ENCODE assay signal across 24 cellular contexts in genomic region chr16:63978240-63978639, GRCh38.
"Had no signal": no experiment of that assay in that cellular context is flagged by ENCODE, and none has a peak within 500 bp of the region (broad histone marks: within the 10 kb centered on the region; RNA-seq: fewer than 3 reads in every experiment).

No MANE protein-coding gene starts in this region.

- H3K36me3 ChIP-seq: left ventricle myocardium inferior, lower lobe of right lung, pancreas, suprapubic skin, thyroid gland had no signal

- H3K27ac Mint-ChIP-seq: endodermal cell; memory B cell; naive B cell; nephron; progenitor cell of endocrine pancreas; stimulated activated effector memory CD8-positive, alpha-beta T cell treated with anti-CD3 and anti-CD28 coated beads, Interleukin-12 subunit alpha, Interleukin-12 subunit beta, amount 100 ng/mL, for 72 hours; type B pancreatic cell had no signal

- H3K27me3 ChIP-seq: foreskin keratinocyte, pancreas, suprapubic skin, thyroid gland had no signal

- H3K4me3 ChIP-seq: coronary artery, left ventricle myocardium inferior, lower lobe of right lung, pancreas, suprapubic skin, thyroid gland had no signal

- H3K4me3 Mint-ChIP-seq: endodermal cell; memory B cell; naive B cell; nephron; stimulated activated effector memory CD8-positive, alpha-beta T cell treated with anti-CD3 and anti-CD28 coated beads, Interleukin-12 subunit alpha, Interleukin-12 subunit beta, amount 100 ng/mL, for 72 hours; type B pancreatic cell had no signal

- H3K36me3 Mint-ChIP-seq: memory B cell; naive B cell; stimulated activated effector memory CD8-positive, alpha-beta T cell treated with anti-CD3 and anti-CD28 coated beads, Interleukin-12 subunit alpha, Interleukin-12 subunit beta, amount 100 ng/mL, for 72 hours; type B pancreatic cell had no signal

- DNase-seq: effector CD4-positive, alpha-beta T cell; endodermal cell; erythroblast; foreskin keratinocyte; kidney; left cardiac atrium; left ventricle myocardium inferior; lower lobe of right lung; naive B cell; occipital lobe; pancreas; right cardiac atrium; small intestine; stimulated activated CD4-positive, alpha-beta T cell treated with anti-CD3 and anti-CD28 coated beads, Interleukin-2, amount 100 ng/mL, for 48 hours; stimulated activated CD8-positive, alpha-beta memory T cell treated with anti-CD3 and anti-CD28 coated beads, Interleukin-4, amount 100 ng/mL, for 48 hours; stimulated activated naive CD8-positive, alpha-beta T cell treated with anti-CD3 and anti-CD28 coated beads, Interleukin-15, Interleukin-2, amounts not matched to agents 100 U/mL and 50 U/mL, for 24 hours; thyroid gland had no signal

- H3K27me3 Mint-ChIP-seq: memory B cell, naive B cell, progenitor cell of endocrine pancreas, type B pancreatic cell had no signal

- ATAC-seq: foreskin keratinocyte; left cardiac atrium; lower lobe of right lung; pancreas; right cardiac atrium; stimulated activated effector memory CD8-positive, alpha-beta T cell treated with anti-CD3 and anti-CD28 coated beads, Interleukin-12 subunit alpha, Interleukin-12 subunit beta, amount 100 ng/mL, for 72 hours; stimulated activated naive CD8-positive, alpha-beta T cell treated with anti-CD3 and anti-CD28 coated beads, Interleukin-15, Interleukin-2, amounts not matched to agents 100 U/mL and 50 U/mL, for 24 hours had no signal

- H3K4me1 Mint-ChIP-seq: memory B cell; naive B cell; stimulated activated effector memory CD8-positive, alpha-beta T cell treated with anti-CD3 and anti-CD28 coated beads, Interleukin-12 subunit alpha, Interleukin-12 subunit beta, amount 100 ng/mL, for 72 hours had no signal

- H3K9me3 Mint-ChIP-seq: nephron had no signal

- H3K4me1 ChIP-seq: foreskin keratinocyte, left ventricle myocardium inferior, lower lobe of right lung, suprapubic skin had no signal

- H3K27ac ChIP-seq: coronary artery, foreskin keratinocyte, left ventricle myocardium inferior, lower lobe of right lung, pancreas, suprapubic skin, thyroid gland had no signal

- H3K9me3 ChIP-seq: lower lobe of right lung, pancreas, suprapubic skin, thyroid gland had no signal
